In genomic region chr5:141213656-141214339, GRCh38 we compare ENCODE assay signal across 8 cellular contexts. TPM values are rescaled to one million over a fixed set of nuclear protein-coding genes. Genes with fewer than 3 reads are reported as not detected.
A peak's percentile ranks its signal among the peaks of the same experiment; 100 is the strongest.
DNase-seq lines count a peak whose midpoint lies in the region; ATAC-seq, FAIRE-seq and TF ChIP-seq lines count a peak whose summit lies in the region.
"Not testable (repeated sequence)": the region's sequence is repeated elsewhere in the genome, so short reads cannot be mapped to it uniquely, and the experiment has no call there.

PCDHB13 (plus strand) TSS chr5:141213919; CDS start chr5:141214124, 205 bp downstream.

- not testable (repeated sequence) for TF ChIP-seq CTCF in A549 (IDR thresholded peaks at IDR 0.05)
- TF ChIP-seq CTCF in GM12873 (IDR thresholded peaks at IDR 0.05; ENCODE audit: insufficient read depth, low read depth, low read length, missing control alignments) (peak; percentile 22), Panc1 (IDR thresholded peaks at IDR 0.05) (peak; percentile 69), epithelial cell of esophagus (IDR thresholded peaks at IDR 0.05; ENCODE audit: insufficient read depth, low read depth, low read length, missing control alignments) (peak; percentile 19), progenitor cell of endocrine pancreas (IDR thresholded peaks at IDR 0.05; ENCODE audit: unreplicated experiment) (peak; percentile 23)

- H3K4me3 ChIP-seq in A549; Panc1 (ENCODE audit: low read depth in 2 of 2, low read length in 2 of 2); epithelial cell of esophagus (ENCODE audit: low read length): not testable (repeated sequence)

- POLR2A ChIA-PET in A549 (lab: Yijun Ruan, JAX); Panc1 (lab: Charles Lee): not testable (repeated sequence)

- H3K27ac Mint-ChIP-seq in progenitor cell of endocrine pancreas = not testable (repeated sequence)

- not testable (repeated sequence) for H3K27ac ChIP-seq in A549; Panc1 (ENCODE audit: low read length)

- DNase-seq in A549 (ENCODE audit: low read depth in 1 of 2, low spot score in 1 of 2) = peak in 1 of 2 experiments; percentile 53
- peak; percentile 0 for DNase-seq in MV-4-11 (lab: John Stamatoyannopoulos, UW)
- not testable (repeated sequence) for DNase-seq in Panc1 (ENCODE audit: low read depth, low spot score); progenitor cell of endocrine pancreas (ENCODE audit: low spot score, unreplicated experiment)
- peak; percentile 17 for DNase-seq in activated naive CD4-positive, alpha-beta T cell treated with Interleukin-2 at 50 U/mL for 16 hours
- DNase-seq in epithelial cell of esophagus (ENCODE audit: low read depth) = peak; percentile 17
- DNase-seq in inferior parietal cortex (ENCODE audit: extremely low spot score) = peak; percentile 12

- not testable (repeated sequence) for H3K4me1 Mint-ChIP-seq in progenitor cell of endocrine pancreas (ENCODE audit: low read depth)

- H3K36me3 ChIP-seq in Panc1 (ENCODE audit: control insufficient read depth, insufficient read depth, low read length) = not testable (repeated sequence)

- FAIRE-seq in A549 (lab: Jason Lieb, UNC) = not testable (repeated sequence)

- not testable (repeated sequence) for H3K4me2 ChIP-seq in A549

- in situ Hi-C loops in Panc1 (cut with HindIII; ENCODE audit: low pct_unique_long_range_greater_than_20kb, low sequenced_read_pairs) = not testable (repeated sequence)

- H3K9me3 ChIP-seq in A549 = peaks cover 10% of the 10 kb centered on the region
- not testable (repeated sequence) for H3K9me3 ChIP-seq in Panc1 (ENCODE audit: control insufficient read depth, insufficient read depth, low read depth, low read length)

- CTCF ChIA-PET in A549 (lab: Yijun Ruan, JAX) = interaction anchor here (0.8 to 1.4 kb wide), 5 partner anchors 10 to 386 kb away, joined by 3 to 6 read pairs (median 3); partner anchors contain the start of genes PCDHA6, PCDHB10 and PCDHB14
- CTCF ChIA-PET in Panc1 (lab: Charles Lee) = not testable (repeated sequence)

- peaks cover 46% of the 10 kb centered on the region for H3K9me3 Mint-ChIP-seq in progenitor cell of endocrine pancreas (ENCODE audit: low read depth)

- H3K36me3 Mint-ChIP-seq in progenitor cell of endocrine pancreas (ENCODE audit: insufficient read depth) = peaks cover 45% of the 10 kb centered on the region

- not testable (repeated sequence) for TF ChIP-seq EP300 in A549 (IDR thresholded peaks at IDR 0.05)

- H3K4me1 ChIP-seq in A549; Panc1 (ENCODE audit: control insufficient read depth, insufficient read depth, low read length): not testable (repeated sequence)

- H3K27me3 ChIP-seq in Panc1 (ENCODE audit: control insufficient read depth, insufficient read depth, low read length) = not testable (repeated sequence)

- peak within 1 kb of the TSS; percentile 60 for H3K4me3 Mint-ChIP-seq in progenitor cell of endocrine pancreas (ENCODE audit: low read depth)

- ATAC-seq in A549 = peak; percentile 59 to 73; a peak in 5 of 6 replicates
- peak; percentile 95 for ATAC-seq in Panc1

- intact Hi-C loops in Panc1 (cut with micrococcal nuclease; ENCODE audit: unreplicated experiment) = not testable (repeated sequence)

- BruUV-seq in Panc1 (replicated peaks; lab: Mats Ljungman, UMichigan) = not testable (repeated sequence)

- TF ChIP-seq RAD21 in A549 (conservative IDR thresholded peaks at IDR 0.05 in 1 of 2, IDR thresholded peaks at IDR 0.05 in 1 of 2) = peak in 1 of 2 experiments; percentile 28; a peak in 1 of 5 replicates

- 2% methylated on average over 13 of the region's 18 CpGs for WGBS in A549 (ENCODE audit: missing lambda C conversion rate)

- TF ChIP-seq POLR2A in A549 (IDR thresholded peaks at IDR 0.05; ENCODE audit: low read length) = not testable (repeated sequence)

- not testable (repeated sequence) for H3K27me3 Mint-ChIP-seq in progenitor cell of endocrine pancreas

RNA-seq across cellular contexts. Expression of gene PCDHB13, which starts in this region (rescaled TPM):
- polyA plus RNA-seq in A549 (2011; rRNA removed) (0.19 and 0.28 TPM in 2 replicates), A549 (2017; fragmentation: RNase III; extraction: RNeasy Plus Mini Kit Qiagen cat#74134 plus additional on column Dnase treatment) (0.05 to 0.08 TPM (median 0.08 TPM) in 3 replicates)
- 0.08 and 0.12 TPM in 2 replicates for polyA plus RNA-seq in A549 (2012; cell fraction: cytosol; rRNA removed)
- polyA plus RNA-seq in A549 (2012; cell fraction: nucleus; rRNA removed) = 0.24 and 0.34 TPM in 2 replicates
- 0.21 and 0.34 TPM in 2 replicates for polyA minus RNA-seq in A549 (2011; rRNA and poly(A)+ RNA removed)
- total RNA-seq in Panc1 (2021; ENCODE audit: unreplicated experiment) (1.0 TPM), progenitor cell of endocrine pancreas (6.8 and 7.4 TPM in 2 replicates)
- polyA plus RNA-seq in Panc1 (2012; ENCODE audit: insufficient read length) = 1.2 TPM

Comparison
In these comparisons a context has a peak if more than half of its experiments do, and no peak if none do; other contexts are left out.
1. Peak in ATAC-seq in A549; RNA of the gene not detected or under 1 TPM.